In the genomic region with DNA sequence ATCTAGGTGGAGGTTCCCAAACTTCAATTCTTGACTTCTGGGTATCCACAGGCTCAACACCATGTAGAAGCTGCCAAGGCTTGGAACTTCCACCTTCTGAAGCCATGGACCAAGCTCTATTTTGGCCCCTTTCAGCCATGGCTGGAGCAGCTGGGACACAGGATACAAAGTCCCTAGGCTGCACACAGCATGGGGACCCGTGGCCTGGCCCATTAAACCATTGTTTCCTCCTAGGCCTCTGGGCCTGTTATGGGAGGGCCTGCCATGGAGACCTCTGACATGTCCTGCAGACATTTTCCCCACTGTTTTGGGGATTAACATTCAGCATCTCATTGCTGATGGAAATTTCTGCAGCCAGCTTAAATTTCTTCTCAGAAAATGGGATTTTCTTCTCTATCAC, we compare ENCODE assay signal across 2 cellular contexts.
TF ChIP-seq lines count a peak whose summit lies in the region.

No MANE protein-coding gene starts in this region.

TF ChIP-seq in A549, 52 proteins besides CTCF, POLR2A, EP300 and RAD21 (continued from another document):
- peak; percentile 57 for TF ChIP-seq ZFP36 (IDR thresholded peaks at IDR 0.05; ENCODE audit: borderline replicate concordance, partially characterized antibody)

TF ChIP-seq in K562, 482 proteins besides CTCF, POLR2A, EP300 and RAD21 (continued from another document):
- TF ChIP-seq, protein P1, sequence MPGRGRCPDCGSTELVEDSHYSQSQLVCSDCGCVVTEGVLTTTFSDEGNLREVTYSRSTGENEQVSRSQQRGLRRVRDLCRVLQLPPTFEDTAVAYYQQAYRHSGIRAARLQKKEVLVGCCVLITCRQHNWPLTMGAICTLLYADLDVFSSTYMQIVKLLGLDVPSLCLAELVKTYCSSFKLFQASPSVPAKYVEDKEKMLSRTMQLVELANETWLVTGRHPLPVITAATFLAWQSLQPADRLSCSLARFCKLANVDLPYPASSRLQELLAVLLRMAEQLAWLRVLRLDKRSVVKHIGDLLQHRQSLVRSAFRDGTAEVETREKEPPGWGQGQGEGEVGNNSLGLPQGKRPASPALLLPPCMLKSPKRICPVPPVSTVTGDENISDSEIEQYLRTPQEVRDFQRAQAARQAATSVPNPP (IDR thresholded peaks at IDR 0.05; ENCODE audit: borderline replicate concordance, insufficient read depth, insufficient read length): no peak
TF ChIP-seq in K562: peak in this region for 1.
